ENCODE assay signal across 30 cellular contexts in the genomic region with DNA sequence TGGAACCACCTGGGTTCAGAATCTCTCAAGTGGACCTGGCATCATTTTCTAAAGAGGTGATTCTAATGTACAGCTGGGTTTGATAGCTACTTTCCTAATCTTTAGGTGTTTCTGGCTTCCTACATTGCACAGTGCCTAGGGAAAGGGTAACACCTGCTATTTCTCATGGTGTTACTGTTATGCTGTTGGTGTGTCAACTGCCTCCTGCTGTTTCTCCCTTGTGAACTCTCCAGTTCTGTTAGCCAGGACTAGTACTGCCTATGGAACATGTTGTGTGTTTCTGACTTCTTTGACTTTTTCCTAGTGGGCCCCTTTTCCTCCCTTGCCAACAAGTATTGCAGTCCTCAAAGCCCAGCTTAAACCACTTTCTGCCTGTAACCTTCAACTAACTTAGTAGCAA. TPM values are rescaled to one million over a fixed set of nuclear protein-coding genes. Genes with fewer than 3 reads are reported as not detected.
"Had no signal": no experiment of that assay in that cellular context is flagged by ENCODE, and none has a peak within 500 bp of the region (broad histone marks: within the 10 kb centered on the region; RNA-seq: fewer than 3 reads in every experiment).

No MANE protein-coding gene starts in this region.

- H3K9me3 ChIP-seq: esophagus muscularis mucosa, heart left ventricle, neutrophil, upper lobe of left lung, vagina had no signal

- FAIRE-seq: astrocyte, kidney, small intestine had no signal

- H3K4me1 ChIP-seq: vagina had no signal

- ATAC-seq: foreskin keratinocyte; heart left ventricle; left colon; sciatic nerve; stimulated activated memory B cell treated with anti-CD40 and anti-IgM and Interleukin-4, amounts not matched to agents 10 μg/mL and 1 μg/mL and 100 μg/mL, for 72 hours; stimulated activated naive CD8-positive, alpha-beta T cell treated with anti-CD3 and anti-CD28 coated beads, Interleukin-15, amount 100 ng/mL, for 72 hours had no signal

- H3K27ac ChIP-seq: esophagus muscularis mucosa, foreskin keratinocyte, heart left ventricle, neutrophil, upper lobe of left lung, vagina had no signal

- H3K36me3 ChIP-seq: esophagus muscularis mucosa, heart left ventricle, neutrophil, upper lobe of left lung, vagina had no signal

- H3K4me3 ChIP-seq: esophagus muscularis mucosa, heart left ventricle, upper lobe of left lung, vagina had no signal

- DNase-seq: activated CD4-positive, alpha-beta memory T cell treated with anti-CD3 and anti-CD28 coated beads, Interleukin-2, amount 10 ng/mL, durations not matched to agents 7 days and 5 days; activated CD4-positive, alpha-beta T cell treated with anti-CD3 and anti-CD28 coated beads for 1 hour; activated CD4-positive, alpha-beta T cell treated with anti-CD3 and anti-CD28 coated beads, Interleukin-2, amount 10 ng/mL, durations not matched to agents 7 days and 5 days; activated CD8-positive, alpha-beta memory T cell treated with anti-CD3 and anti-CD28 coated beads, Interleukin-2, amount 50 U/mL, for 48 hours; activated gamma-delta T cell treated with Interleukin-2 at 50 U/mL for 16 hours; activated naive CD4-positive, alpha-beta T cell treated with anti-CD3 and anti-CD28 coated beads, Interleukin-2, amount 50 U/mL, for 16 hours; activated T-cell treated with anti-CD3 and anti-CD28 coated beads, Interleukin-2, amount 50 U/mL, for 24 hours; amniotic stem cell; central memory CD4-positive, alpha-beta T cell; endodermal cell; foreskin keratinocyte; heart left ventricle; hypothalamus; immature natural killer cell; kidney; left colon; naive B cell; nephron progenitor cell; stimulated activated CD4-positive, alpha-beta T cell treated with anti-CD3 and anti-CD28 coated beads, Interleukin-4, amount 100 ng/mL, for 4 hours; stimulated activated CD8-positive, alpha-beta memory T cell treated with anti-CD3 and anti-CD28 coated beads, Interleukin-4, amount 100 ng/mL, for 48 hours; stimulated activated naive CD8-positive, alpha-beta T cell treated with anti-CD3 and anti-CD28 coated beads, Interleukin-15, amount 100 ng/mL, for 72 hours; substantia nigra; upper lobe of left lung had no signal

- H3K27me3 ChIP-seq: esophagus muscularis mucosa, foreskin keratinocyte, upper lobe of left lung, vagina had no signal

RNA-seq across cellular contexts. Expression of a gene that starts 5.5 kb away (rescaled TPM):
- total RNA-seq: activated CD4-positive, alpha-beta memory T cell treated with anti-CD3 and anti-CD28 coated beads, Interleukin-2, amount 10 ng/mL, durations not matched to agents 7 days and 5 days; activated CD4-positive, alpha-beta T cell treated with anti-CD3 and anti-CD28 coated beads, Interleukin-2, amount 10 ng/mL, durations not matched to agents 7 days and 5 days had no signal
